In the genomic region with DNA sequence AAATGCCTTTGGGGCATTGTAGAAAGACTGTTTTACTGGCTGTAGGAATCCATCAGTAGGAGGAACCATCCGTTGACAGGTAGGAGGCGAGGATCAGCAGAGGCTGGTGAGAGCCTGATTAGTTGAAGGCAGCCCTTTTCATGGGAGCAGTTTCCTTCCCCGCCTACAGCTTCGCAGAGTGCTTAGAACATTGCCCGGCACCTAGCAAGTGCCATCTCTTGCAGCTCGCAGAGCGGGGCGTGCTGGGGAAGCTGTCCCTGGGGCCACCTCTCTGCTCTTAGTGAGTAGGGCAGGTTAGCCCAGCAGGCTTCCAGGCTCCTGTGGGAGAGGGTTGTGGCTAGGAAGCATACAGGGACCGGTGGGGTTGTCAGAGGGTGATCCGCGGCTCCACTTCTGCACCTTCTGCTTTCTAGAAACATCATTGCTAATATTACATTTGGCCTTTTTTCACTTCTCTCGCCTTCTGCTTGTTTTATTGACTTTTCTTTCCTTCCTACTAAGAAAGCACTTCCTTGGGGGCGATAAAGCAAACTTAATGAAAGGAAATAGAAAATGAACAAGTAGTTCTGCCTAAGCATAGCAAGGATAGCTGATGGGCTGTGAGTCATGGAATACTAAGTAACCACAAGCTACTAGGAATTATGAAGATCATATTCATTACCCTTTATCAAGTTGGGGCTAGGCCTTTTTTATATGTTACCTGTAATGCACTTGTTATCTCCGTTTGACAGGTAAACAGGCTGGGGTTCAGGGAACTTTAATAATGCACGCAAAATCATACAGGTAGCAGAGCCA, we compare ENCODE assay signal across 17 cellular contexts.
DNase-seq lines count a peak whose midpoint lies in the region; FAIRE-seq and TF ChIP-seq lines count a peak whose summit lies in the region.
"Had no signal": no experiment of that assay in that cellular context is flagged by ENCODE, and none has a peak within 500 bp of the region (broad histone marks: within the 10 kb centered on the region; RNA-seq: fewer than 3 reads in every experiment).

No MANE protein-coding gene starts in this region.

- no peak overlapping the region for H3K4me2 ChIP-seq in GM23248 (ENCODE audit: unreplicated experiment)

- no peaks in the 10 kb centered on the region for H4K20me1 ChIP-seq in GM23248 (ENCODE audit: insufficient read depth)

- H3K4me3 ChIP-seq in AG04449 (ENCODE audit: low read depth, low read length) (no peak overlapping the region), GM23248 (no peak overlapping the region), astrocyte of the cerebellum (ENCODE audit: low read depth, low read length) (no peak overlapping the region), small intestine (ENCODE audit: low read depth in 1 of 2, low read length in 2 of 2) (no peak overlapping the region)
- H3K4me3 ChIP-seq: esophagus squamous epithelium, prostate gland had no signal

- peaks cover 47% of the 10 kb centered on the region for H3K4me1 Mint-ChIP-seq in activated T-helper 1 cell treated with anti-CD3 and anti-CD28 coated beads, Interleukin-12 subunit alpha, Interleukin-12 subunit beta, Interleukin-2, Interleukin-4 antibody, amounts not matched to agents 30 ng/mL and 10 ng/mL and 1 ng/mL, durations not matched to agents 14 hours and 24 hours and 36 hours (ENCODE audit: low read depth)

- peaks cover 13% of the 10 kb centered on the region for H3K4me1 ChIP-seq in GM23248 (ENCODE audit: insufficient read depth)
- no peaks in the 10 kb centered on the region for H3K4me1 ChIP-seq in small intestine (ENCODE audit: control insufficient read depth in 2 of 2, insufficient read depth in 1 of 2, low read depth in 1 of 2, low read length in 1 of 2)
- H3K4me1 ChIP-seq: BE2C, esophagus squamous epithelium, prostate gland had no signal

- H3K27me3 Mint-ChIP-seq in activated T-helper 1 cell treated with anti-CD3 and anti-CD28 coated beads, Interleukin-12 subunit alpha, Interleukin-12 subunit beta, Interleukin-2, Interleukin-4 antibody, amounts not matched to agents 30 ng/mL and 10 ng/mL and 1 ng/mL, durations not matched to agents 14 hours and 24 hours and 36 hours (ENCODE audit: insufficient read depth) = no peaks in the 10 kb centered on the region
- H3K27me3 Mint-ChIP-seq: dendritic cell treated with granulocyte-macrophage colony-stimulating factor and Interleukin-4, amounts not matched to agents 40 ng/mL and 50 ng/mL, for 4 days had no signal

- H3K9me3 ChIP-seq in GM23248 (ENCODE audit: low read depth) (no peaks in the 10 kb centered on the region), small intestine (ENCODE audit: control insufficient read depth, low read depth) (no peaks in the 10 kb centered on the region)
- H3K9me3 ChIP-seq: BE2C, esophagus squamous epithelium, prostate gland had no signal

- H3K36me3 ChIP-seq in GM23248 (ENCODE audit: low read depth) = peaks cover 21% of the 10 kb centered on the region; the same call in 1 of the 2 replicates
- peaks cover 2 to 8% of the 10 kb centered on the region in 2 donors for H3K36me3 ChIP-seq in small intestine (ENCODE audit: control insufficient read depth in 2 of 2, insufficient read depth in 2 of 2, low read length in 2 of 2)
- H3K36me3 ChIP-seq: prostate gland had no signal

- 92 to 95% methylated on average over 15 of the region's 15 CpGs for WGBS in GM23248 (ENCODE audit: low coverage in 1 of 2, low lambda C conversion rate in 2 of 2, missing lambda C conversion rate in 2 of 2), 2 experiments
- 90 to 94% (median 93%) methylated on average over 15 of the region's 15 CpGs for WGBS in small intestine, 3 donors

- POLR2A ChIA-PET in AG04449 (lab: Yijun Ruan, JAX) = no interaction called here

- H3K9me3 Mint-ChIP-seq in activated T-helper 1 cell treated with anti-CD3 and anti-CD28 coated beads, Interleukin-12 subunit alpha, Interleukin-12 subunit beta, Interleukin-2, Interleukin-4 antibody, amounts not matched to agents 30 ng/mL and 10 ng/mL and 1 ng/mL, durations not matched to agents 14 hours and 24 hours and 36 hours = peaks cover 6% of the 10 kb centered on the region
- H3K9me3 Mint-ChIP-seq: activated T-cell treated with anti-CD3 and anti-CD28 coated beads, Interleukin-2, amount 50 U/mL, for 72 hours; dendritic cell treated with granulocyte-macrophage colony-stimulating factor and Interleukin-4, amounts not matched to agents 40 ng/mL and 50 ng/mL, for 4 days had no signal

- H3K4me3 Mint-ChIP-seq in activated T-helper 1 cell treated with anti-CD3 and anti-CD28 coated beads, Interleukin-12 subunit alpha, Interleukin-12 subunit beta, Interleukin-2, Interleukin-4 antibody, amounts not matched to agents 30 ng/mL and 10 ng/mL and 1 ng/mL, durations not matched to agents 14 hours and 24 hours and 36 hours = no peak overlapping the region
- H3K4me3 Mint-ChIP-seq: activated T-cell treated with anti-CD3 and anti-CD28 coated beads, Interleukin-2, amount 50 U/mL, for 72 hours; dendritic cell treated with granulocyte-macrophage colony-stimulating factor and Interleukin-4, amounts not matched to agents 40 ng/mL and 50 ng/mL, for 4 days had no signal

- in situ Hi-C loops in GM23248 (cut with MboI) (no loop called here), astrocyte of the cerebellum (cut with HindIII; ENCODE audit: low sequenced_read_pairs) (no loop called here)

- intact Hi-C loops in head of caudate nucleus (cut with DNase I) = no loop called here
- intact Hi-C loops in activated T-helper 1 cell treated with anti-CD3 and anti-CD28 coated beads, Interleukin-12 subunit alpha, Interleukin-12 subunit beta, Interleukin-2, Interleukin-4 antibody, amounts not matched to agents 30 ng/mL and 10 ng/mL and 1 ng/mL, durations not matched to agents 14 hours and 24 hours and 36 hours (cut with micrococcal nuclease) = loop anchor here (5.0 kb wide), 1 partner anchor 686 kb away; the partner anchor contains the start of gene ABCB10

- peak; percentile 31 for DNase-seq in AG04449 (ENCODE audit: low read depth, low spot score)
- DNase-seq in GM23248 = peak; percentile 61
- peak; percentile 43 for DNase-seq in astrocyte of the cerebellum (ENCODE audit: low read depth)
- DNase-seq in head of caudate nucleus = peak in 39 of 42 donors; percentile 17 to 89 (median 59)
- DNase-seq in activated T-helper 1 cell treated with anti-CD3 and anti-CD28 coated beads, Interleukin-12 subunit alpha, Interleukin-12 subunit beta, Interleukin-2, Interleukin-4 antibody, amounts not matched to agents 30 ng/mL and 10 ng/mL and 1 ng/mL, durations not matched to agents 14 hours and 24 hours and 36 hours (ENCODE audit: low spot score) = no peak
- no peak for DNase-seq in amniotic stem cell (lab: John Stamatoyannopoulos, UW)
- DNase-seq in erythroblast (lab: John Stamatoyannopoulos, UW) = no peak
- DNase-seq in small intestine = no peak
- DNase-seq: activated CD4-positive, alpha-beta T cell treated with anti-CD3 and anti-CD28 coated beads, Interleukin-2, amount 50 U/mL, for 1 hour; activated T-cell treated with anti-CD3 and anti-CD28 coated beads, Interleukin-2, amount 50 U/mL, for 72 hours; BE2C; esophagus squamous epithelium; MM.1S; NCI-H187 treated with DMSO at 0.1 percent for 48 hours; NCI-H510A had no signal

- H3F3A ChIP-seq in GM23248 (ENCODE audit: insufficient read depth) = 0 out of 2 replicates have a peak, but pooled peaks cover 5% of the 10 kb centered on the region

- no peak overlapping the region for H2AFZ ChIP-seq in GM23248

- FAIRE-seq in small intestine (lab: Jason Lieb, UNC) = no peak

- no peak overlapping the region for H3K27ac ChIP-seq in GM23248
- H3K27ac ChIP-seq in small intestine (ENCODE audit: low read depth in 1 of 2, low read length in 1 of 2) = no peak overlapping the region
- H3K27ac ChIP-seq: esophagus squamous epithelium, prostate gland had no signal

- no peak overlapping the region for H3K27ac Mint-ChIP-seq in activated T-helper 1 cell treated with anti-CD3 and anti-CD28 coated beads, Interleukin-12 subunit alpha, Interleukin-12 subunit beta, Interleukin-2, Interleukin-4 antibody, amounts not matched to agents 30 ng/mL and 10 ng/mL and 1 ng/mL, durations not matched to agents 14 hours and 24 hours and 36 hours
- H3K27ac Mint-ChIP-seq: activated T-cell treated with anti-CD3 and anti-CD28 coated beads, Interleukin-2, amount 50 U/mL, for 72 hours; dendritic cell treated with granulocyte-macrophage colony-stimulating factor and Interleukin-4, amounts not matched to agents 40 ng/mL and 50 ng/mL, for 4 days had no signal

- H3K9ac ChIP-seq in GM23248 = no peak overlapping the region

- no peaks in the 10 kb centered on the region for H3K27me3 ChIP-seq in GM23248 (replicated peaks; ENCODE audit: insufficient read depth)
- H3K27me3 ChIP-seq in small intestine (ENCODE audit: control insufficient read depth in 2 of 2, insufficient read depth in 2 of 2, low read length in 2 of 2) = no peaks in the 10 kb centered on the region
- H3K27me3 ChIP-seq: BE2C, esophagus squamous epithelium had no signal

- CTCF ChIA-PET in AG04449 (lab: Yijun Ruan, JAX) = no interaction called here

- no peak for TF ChIP-seq CTCF in AG04449 (IDR thresholded peaks at IDR 0.05; ENCODE audit: insufficient read depth, low read length, missing control alignments)
- no peak for TF ChIP-seq CTCF in astrocyte of the cerebellum (IDR thresholded peaks at IDR 0.05; ENCODE audit: low read depth, low read length, missing control alignments)

- H3K9me2 ChIP-seq in GM23248 (ENCODE audit: insufficient read depth) = no peaks in the 10 kb centered on the region

- peaks cover 42% of the 10 kb centered on the region for H3K36me3 Mint-ChIP-seq in activated T-helper 1 cell treated with anti-CD3 and anti-CD28 coated beads, Interleukin-12 subunit alpha, Interleukin-12 subunit beta, Interleukin-2, Interleukin-4 antibody, amounts not matched to agents 30 ng/mL and 10 ng/mL and 1 ng/mL, durations not matched to agents 14 hours and 24 hours and 36 hours (ENCODE audit: low read depth)

- no peak for TF ChIP-seq POLR2A in erythroblast (IDR thresholded peaks at IDR 0.05; ENCODE audit: low read length)

- H3K79me2 ChIP-seq in GM23248 (ENCODE audit: insufficient read depth) = peaks cover 11% of the 10 kb centered on the region; the same call in 1 of the 2 replicates

Comparison
In these comparisons a context has a peak if more than half of its experiments do, and no peak if none do; other contexts are left out.
1. DNase-seq: peak in AG04449 (single experiment), GM23248 (single experiment), astrocyte of the cerebellum (single experiment) and head of caudate nucleus (39 of 42); none in activated T-helper 1 cell treated with anti-CD3 and anti-CD28 coated beads, Interleukin-12 subunit alpha, Interleukin-12 subunit beta, Interleukin-2, Interleukin-4 antibody, amounts not matched to agents 30 ng/mL and 10 ng/mL and 1 ng/mL, durations not matched to agents 14 hours and 24 hours and 36 hours (single experiment), amniotic stem cell (single experiment), erythroblast (0 of 2) and small intestine (single experiment).